17 cellular contexts compared by ENCODE assay signal in genomic region chr12:125110641-125111360, GRCh38. TPM values are rescaled to one million over a fixed set of nuclear protein-coding genes. Genes with fewer than 3 reads are reported as not detected.
DNase-seq lines count a peak whose midpoint lies in the region; ATAC-seq and TF ChIP-seq lines count a peak whose summit lies in the region.
"Had no signal": no experiment of that assay in that cellular context is flagged by ENCODE, and none has a peak within 500 bp of the region (broad histone marks: within the 10 kb centered on the region; RNA-seq: fewer than 3 reads in every experiment).

No MANE protein-coding gene starts in this region.

- peak; percentile 35 for DNase-seq in BJ (ENCODE audit: low read depth)
- DNase-seq in NCI-H460 (ENCODE audit: extremely low read depth, low read depth): peak; percentile 15
- peak; percentile 83 for DNase-seq in choroid plexus epithelial cell (ENCODE audit: low read depth)
- DNase-seq in mucosa of descending colon: peak in 1 of 3 donors; percentile 41
- no peak for DNase-seq in medulla oblongata (ENCODE audit: extremely low spot score)
- DNase-seq in iPS-NIHi11 (ENCODE audit: low spot score): no peak
- DNase-seq in effector CD4-positive, alpha-beta T cell: no peak
- DNase-seq in NCI-H187 treated with DMSO at 0.1 percent for 48 hours (lab: John Stamatoyannopoulos, UW): no peak
- DNase-seq: activated CD4-positive, alpha-beta memory T cell treated with anti-CD3 and anti-CD28 coated beads, Interleukin-2, amount 10 ng/mL, durations not matched to agents 7 days and 5 days; amniotic stem cell; CD4-positive, alpha-beta T cell; DND-41; dorsolateral prefrontal cortex; lower lobe of right lung; natural killer cell; NCI-H146; NCI-H524 treated with DMSO at 0.1 percent for 48 hours had no signal

- H3K27me3 ChIP-seq in BJ (ENCODE audit: control insufficient read depth, insufficient read depth, low read length): no peaks in the 10 kb centered on the region
- H3K27me3 ChIP-seq: dorsolateral prefrontal cortex had no signal

- intact Hi-C loops in mucosa of descending colon (cut with DNase I, micrococcal nuclease): no loop called here

- H3K9me3 ChIP-seq in mucosa of descending colon: no peaks in the 10 kb centered on the region
- H3K9me3 ChIP-seq: lower lobe of right lung had no signal

- peaks cover 15% of the 10 kb centered on the region for H3K36me3 ChIP-seq in BJ (ENCODE audit: control insufficient read depth, insufficient read depth, low read length)
- H3K36me3 ChIP-seq in mucosa of descending colon (ENCODE audit: low read depth): no peaks in the 10 kb centered on the region

- no peak overlapping the region for H3K4me3 ChIP-seq in BJ (ENCODE audit: low read depth, low read length)
- no peak overlapping the region for H3K4me3 ChIP-seq in choroid plexus epithelial cell (ENCODE audit: low read depth, low read length)
- H3K4me3 ChIP-seq in mucosa of descending colon: no peak overlapping the region
- H3K4me3 ChIP-seq: dorsolateral prefrontal cortex, lower lobe of right lung had no signal

- peak; percentile 76 for ATAC-seq in mucosa of descending colon
- ATAC-seq: lower lobe of right lung, natural killer cell had no signal

- CTCF ChIA-PET in BJ (lab: Yijun Ruan, JAX): no interaction called here

- POLR2A ChIA-PET in BJ (lab: Charles Lee): no interaction called here

- H3K4me1 ChIP-seq in mucosa of descending colon (ENCODE audit: low read depth): peaks cover 6% of the 10 kb centered on the region
- H3K4me1 ChIP-seq: lower lobe of right lung had no signal

- TF ChIP-seq CTCF in BJ (IDR thresholded peaks at IDR 0.05; ENCODE audit: insufficient read depth, low read depth, low read length) (no peak), choroid plexus epithelial cell (conservative IDR thresholded peaks at IDR 0.05; ENCODE audit: low read depth, low read length) (no peak), mucosa of descending colon (IDR thresholded peaks at IDR 0.05) (no peak)

RNA-seq across cellular contexts. Expression of gene AACS, which starts 45.6 kb away (rescaled TPM):
- polyA plus RNA-seq in BJ (2011; rRNA removed): 16.2 and 27.5 TPM in 2 replicates
- 23.8 and 25.3 TPM in 2 replicates for polyA minus RNA-seq in BJ (2011; rRNA and poly(A)+ RNA removed)
- 15.6 and 18.1 TPM in 2 replicates for total RNA-seq in NCI-H460 (2014; rRNA removed; shearing (Covaris generic))
- polyA plus RNA-seq in NCI-H460 (2014; cell fraction: nucleus; rRNA removed): 22.4 and 34.9 TPM in 2 replicates
- 10 to 100 TPM; 29.0 to 58.4 (median 39.0) TPM for total RNA-seq in mucosa of descending colon

Comparison
In these comparisons a context has a peak if more than half of its experiments do, and no peak if none do; other contexts are left out.
1. DNase-seq: peak in BJ (single experiment), NCI-H460 (single experiment) and choroid plexus epithelial cell (single experiment); none in medulla oblongata (single experiment), iPS-NIHi11 (single experiment), effector CD4-positive, alpha-beta T cell (single experiment) and NCI-H187 treated with DMSO at 0.1 percent for 48 hours (single experiment).